ENCODE assay signal across 1 cellular context in the genomic region with DNA sequence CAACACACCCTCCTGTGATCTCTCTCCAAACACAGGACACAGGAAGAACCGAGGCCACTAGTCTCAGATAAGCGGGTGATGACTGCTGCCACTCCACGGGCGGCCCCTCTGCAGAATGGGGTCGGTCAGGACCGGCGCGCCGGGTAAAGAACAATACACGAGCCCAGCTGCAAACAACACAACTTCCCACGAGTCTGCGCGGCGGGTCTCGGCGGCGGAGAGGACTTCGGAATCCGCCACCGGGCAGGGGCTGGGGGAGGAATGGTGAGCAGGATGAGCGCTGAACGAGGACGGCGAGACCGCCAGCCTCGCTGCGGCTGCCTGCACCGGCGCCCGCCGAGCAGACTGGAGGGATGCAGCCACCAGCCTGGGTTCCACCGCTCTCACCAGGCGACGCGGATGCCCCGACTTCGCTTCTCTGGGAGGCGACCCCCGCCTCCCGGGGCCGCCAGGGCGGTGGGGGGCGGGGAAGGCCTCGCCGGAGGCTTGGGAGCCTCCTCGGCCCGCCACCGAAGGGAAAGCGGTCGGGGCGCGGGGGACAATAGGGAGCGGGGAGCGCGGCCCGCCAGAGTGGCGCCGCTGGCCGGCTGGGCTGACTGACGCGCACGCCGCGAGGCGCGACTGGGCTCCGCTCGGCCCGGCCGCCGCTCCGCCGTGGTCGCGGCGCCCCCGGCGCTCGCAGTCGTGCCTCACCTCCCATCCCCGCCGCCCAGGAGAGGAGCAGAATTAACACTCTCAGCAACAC.
TF ChIP-seq lines count a peak whose summit lies in the region.

No MANE protein-coding gene starts in this region.

TF ChIP-seq in HepG2, 621 proteins besides CTCF, POLR2A, EP300 and RAD21 (continued from another document):
- peak; percentile 14 for TF ChIP-seq HDAC1 (CRISPR knock-in tag; IDR thresholded peaks at IDR 0.05)
- TF ChIP-seq, protein P1, sequence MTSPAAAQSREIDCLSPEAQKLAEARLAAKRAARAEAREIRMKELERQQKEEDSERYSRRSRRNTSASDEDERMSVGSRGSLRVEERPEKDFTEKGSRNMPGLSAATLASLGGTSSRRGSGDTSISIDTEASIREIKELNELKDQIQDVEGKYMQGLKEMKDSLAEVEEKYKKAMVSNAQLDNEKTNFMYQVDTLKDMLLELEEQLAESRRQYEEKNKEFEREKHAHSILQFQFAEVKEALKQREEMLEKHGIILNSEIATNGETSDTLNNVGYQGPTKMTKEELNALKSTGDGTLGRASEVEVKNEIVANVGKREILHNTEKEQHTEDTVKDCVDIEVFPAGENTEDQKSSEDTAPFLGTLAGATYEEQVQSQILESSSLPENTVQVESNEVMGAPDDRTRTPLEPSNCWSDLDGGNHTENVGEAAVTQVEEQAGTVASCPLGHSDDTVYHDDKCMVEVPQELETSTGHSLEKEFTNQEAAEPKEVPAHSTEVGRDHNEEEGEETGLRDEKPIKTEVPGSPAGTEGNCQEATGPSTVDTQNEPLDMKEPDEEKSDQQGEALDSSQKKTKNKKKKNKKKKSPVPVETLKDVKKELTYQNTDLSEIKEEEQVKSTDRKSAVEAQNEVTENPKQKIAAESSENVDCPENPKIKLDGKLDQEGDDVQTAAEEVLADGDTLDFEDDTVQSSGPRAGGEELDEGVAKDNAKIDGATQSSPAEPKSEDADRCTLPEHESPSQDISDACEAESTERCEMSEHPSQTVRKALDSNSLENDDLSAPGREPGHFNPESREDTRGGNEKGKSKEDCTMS (CRISPR knock-in tag; conservative IDR thresholded peaks at IDR 0.05) = no peak
- no peak for TF ChIP-seq ZMYM2 (CRISPR knock-in tag; IDR thresholded peaks at IDR 0.05)
- no peak for TF ChIP-seq ZNF329 (CRISPR knock-in tag; IDR thresholded peaks at IDR 0.05; ENCODE audit: low read depth)
- TF ChIP-seq, protein P2, sequence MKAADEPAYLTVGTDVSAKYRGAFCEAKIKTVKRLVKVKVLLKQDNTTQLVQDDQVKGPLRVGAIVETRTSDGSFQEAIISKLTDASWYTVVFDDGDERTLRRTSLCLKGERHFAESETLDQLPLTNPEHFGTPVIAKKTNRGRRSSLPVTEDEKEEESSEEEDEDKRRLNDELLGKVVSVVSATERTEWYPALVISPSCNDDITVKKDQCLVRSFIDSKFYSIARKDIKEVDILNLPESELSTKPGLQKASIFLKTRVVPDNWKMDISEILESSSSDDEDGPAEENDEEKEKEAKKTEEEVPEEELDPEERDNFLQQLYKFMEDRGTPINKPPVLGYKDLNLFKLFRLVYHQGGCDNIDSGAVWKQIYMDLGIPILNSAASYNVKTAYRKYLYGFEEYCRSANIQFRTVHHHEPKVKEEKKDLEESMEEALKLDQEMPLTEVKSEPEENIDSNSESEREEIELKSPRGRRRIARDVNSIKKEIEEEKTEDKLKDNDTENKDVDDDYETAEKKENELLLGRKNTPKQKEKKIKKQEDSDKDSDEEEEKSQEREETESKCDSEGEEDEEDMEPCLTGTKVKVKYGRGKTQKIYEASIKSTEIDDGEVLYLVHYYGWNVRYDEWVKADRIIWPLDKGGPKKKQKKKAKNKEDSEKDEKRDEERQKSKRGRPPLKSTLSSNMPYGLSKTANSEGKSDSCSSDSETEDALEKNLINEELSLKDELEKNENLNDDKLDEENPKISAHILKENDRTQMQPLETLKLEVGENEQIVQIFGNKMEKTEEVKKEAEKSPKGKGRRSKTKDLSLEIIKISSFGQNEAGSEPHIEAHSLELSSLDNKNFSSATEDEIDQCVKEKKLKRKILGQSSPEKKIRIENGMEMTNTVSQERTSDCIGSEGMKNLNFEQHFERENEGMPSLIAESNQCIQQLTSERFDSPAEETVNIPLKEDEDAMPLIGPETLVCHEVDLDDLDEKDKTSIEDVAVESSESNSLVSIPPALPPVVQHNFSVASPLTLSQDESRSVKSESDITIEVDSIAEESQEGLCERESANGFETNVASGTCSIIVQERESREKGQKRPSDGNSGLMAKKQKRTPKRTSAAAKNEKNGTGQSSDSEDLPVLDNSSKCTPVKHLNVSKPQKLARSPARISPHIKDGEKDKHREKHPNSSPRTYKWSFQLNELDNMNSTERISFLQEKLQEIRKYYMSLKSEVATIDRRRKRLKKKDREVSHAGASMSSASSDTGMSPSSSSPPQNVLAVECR (CRISPR knock-in tag; IDR thresholded peaks at IDR 0.05; ENCODE audit: borderline replicate concordance) = peak; percentile 64; the same call in 1 of the 2 replicates
- peak; percentile 51; the same call in 1 of the 2 replicates for TF ChIP-seq KDM5B (CRISPR knock-in tag; IDR thresholded peaks at IDR 0.05; ENCODE audit: borderline replicate concordance)
- no peak for TF ChIP-seq CHCHD3 (CRISPR knock-in tag; IDR thresholded peaks at IDR 0.05)
- TF ChIP-seq CBX5 (CRISPR knock-in tag; IDR thresholded peaks at IDR 0.05; ENCODE audit: borderline replicate concordance) = peak; percentile 24; the same call in 1 of the 2 replicates
- TF ChIP-seq, protein P3, sequence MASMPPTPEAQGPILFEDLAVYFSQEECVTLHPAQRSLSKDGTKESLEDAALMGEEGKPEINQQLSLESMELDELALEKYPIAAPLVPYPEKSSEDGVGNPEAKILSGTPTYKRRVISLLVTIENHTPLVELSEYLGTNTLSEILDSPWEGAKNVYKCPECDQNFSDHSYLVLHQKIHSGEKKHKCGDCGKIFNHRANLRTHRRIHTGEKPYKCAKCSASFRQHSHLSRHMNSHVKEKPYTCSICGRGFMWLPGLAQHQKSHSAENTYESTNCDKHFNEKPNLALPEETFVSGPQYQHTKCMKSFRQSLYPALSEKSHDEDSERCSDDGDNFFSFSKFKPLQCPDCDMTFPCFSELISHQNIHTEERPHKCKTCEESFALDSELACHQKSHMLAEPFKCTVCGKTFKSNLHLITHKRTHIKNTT (CRISPR knock-in tag; IDR thresholded peaks at IDR 0.05) = no peak
- 0 out of 2 replicates have a peak, but pooled peaks have one; percentile 32 for TF ChIP-seq ZNF777 (CRISPR knock-in tag; IDR thresholded peaks at IDR 0.05)
- TF ChIP-seq ZNF768 (CRISPR knock-in tag; IDR thresholded peaks at IDR 0.05) = peak; percentile 26; the same call in 1 of the 2 replicates
- 0 out of 2 replicates have a peak, but pooled peaks have one; percentile 29 for TF ChIP-seq IRF2 (CRISPR knock-in tag; IDR thresholded peaks at IDR 0.05)
- TF ChIP-seq ZSCAN29 (CRISPR knock-in tag; conservative IDR thresholded peaks at IDR 0.05) = no peak
- 0 out of 2 replicates have a peak, but pooled peaks have one; percentile 23 for TF ChIP-seq ZNF761 (CRISPR knock-in tag; conservative IDR thresholded peaks at IDR 0.05)
- TF ChIP-seq ZNF136 (CRISPR knock-in tag; IDR thresholded peaks at IDR 0.05; ENCODE audit: low read depth) = no peak
- no peak for TF ChIP-seq DPF2 (CRISPR knock-in tag; IDR thresholded peaks at IDR 0.05; ENCODE audit: borderline replicate concordance, low read depth)
TF ChIP-seq in HepG2: peak in this region for 82.
